25 cellular contexts compared by ENCODE assay signal in the genomic region with DNA sequence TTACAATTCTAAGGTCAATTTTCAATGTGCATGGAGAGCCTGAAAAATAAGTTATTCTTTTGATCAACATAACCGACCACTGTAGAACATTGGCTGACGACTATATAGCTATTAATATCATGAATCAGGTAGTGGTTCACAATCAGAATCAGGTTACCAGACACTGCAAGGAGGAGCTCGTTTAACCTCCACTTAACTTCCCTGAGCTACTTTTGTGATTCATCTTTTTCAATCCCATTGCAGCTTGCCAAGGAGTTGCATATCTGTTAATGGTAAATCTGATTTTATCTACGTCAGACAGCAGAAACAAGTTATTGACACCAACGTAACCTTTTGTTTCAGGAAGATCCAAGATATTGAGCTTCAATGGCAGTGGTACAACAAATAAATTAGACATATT.
"Had no signal": no experiment of that assay in that cellular context is flagged by ENCODE, and none has a peak within 500 bp of the region (broad histone marks: within the 10 kb centered on the region; RNA-seq: fewer than 3 reads in every experiment).

No MANE protein-coding gene starts in this region.

- H3K27me3 Mint-ChIP-seq: activated CD4-positive, alpha-beta T cell treated with anti-CD3 and anti-CD28 coated beads for 36 hours; activated CD8-positive, alpha-beta memory T cell treated with anti-CD3 and anti-CD28 coated beads, Interleukin-2, amount 10 ng/mL, durations not matched to agents 7 days and 5 days; activated naive CD8-positive, alpha-beta T cell treated with anti-CD3 and anti-CD28 coated beads for 36 hours; memory B cell had no signal

- H3K4me3 Mint-ChIP-seq: activated CD4-positive, alpha-beta T cell treated with anti-CD3 and anti-CD28 coated beads for 36 hours; activated CD8-positive, alpha-beta memory T cell treated with anti-CD3 and anti-CD28 coated beads, Interleukin-2, amount 10 ng/mL, durations not matched to agents 7 days and 5 days; activated CD8-positive, alpha-beta T cell treated with anti-CD3 and anti-CD28 coated beads, Interleukin-2, amount 10 ng/mL, durations not matched to agents 7 days and 5 days; activated naive CD8-positive, alpha-beta T cell treated with anti-CD3 and anti-CD28 coated beads for 36 hours; activated T-cell treated with anti-CD3 and anti-CD28 coated beads, Interleukin-2, amount 50 U/mL, for 72 hours; immature natural killer cell; memory B cell; natural killer cell had no signal

- H3K36me3 Mint-ChIP-seq: activated CD8-positive, alpha-beta memory T cell treated with anti-CD3 and anti-CD28 coated beads, Interleukin-2, amount 10 ng/mL, durations not matched to agents 7 days and 5 days; activated naive CD8-positive, alpha-beta T cell treated with anti-CD3 and anti-CD28 coated beads for 36 hours; immature natural killer cell; memory B cell; natural killer cell had no signal

- H3K9me3 Mint-ChIP-seq: activated naive CD8-positive, alpha-beta T cell treated with anti-CD3 and anti-CD28 coated beads for 36 hours; activated T-cell treated with anti-CD3 and anti-CD28 coated beads, Interleukin-2, amount 50 U/mL, for 72 hours had no signal

- DNase-seq: activated CD4-positive, alpha-beta T cell treated with anti-CD3 and anti-CD28 coated beads for 36 hours; activated CD4-positive, CD25-positive, alpha-beta regulatory T cell; activated CD8-positive, alpha-beta memory T cell treated with anti-CD3 and anti-CD28 coated beads, Interleukin-2, amount 10 ng/mL, durations not matched to agents 7 days and 5 days; activated CD8-positive, alpha-beta T cell treated with anti-CD3 and anti-CD28 coated beads, Interleukin-2, amount 10 ng/mL, durations not matched to agents 7 days and 5 days; activated effector memory CD4-positive, alpha-beta T cell treated with Interleukin-2 at 50 U/mL for 16 hours; activated naive CD4-positive, alpha-beta T cell treated with Interleukin-2 at 50 U/mL for 16 hours; activated naive CD8-positive, alpha-beta T cell treated with anti-CD3 and anti-CD28 coated beads for 36 hours; activated T-cell treated with anti-CD3 and anti-CD28 coated beads for 4 hours; activated T-cell treated with anti-CD3 and anti-CD28 coated beads, Interleukin-2, amount 50 U/mL, for 72 hours; adrenal gland; aorta; body of pancreas; colonic mucosa; dorsolateral prefrontal cortex; effector memory CD4-positive, alpha-beta T cell; head of caudate nucleus; immature natural killer cell; kidney; midbrain; natural killer cell; right cardiac atrium; stimulated activated naive CD4-positive, alpha-beta T cell treated with Interleukin-2 at 50 U/mL for 16 hours; transverse colon had no signal

- H3K4me1 Mint-ChIP-seq: activated CD4-positive, alpha-beta T cell treated with anti-CD3 and anti-CD28 coated beads for 36 hours; activated CD8-positive, alpha-beta memory T cell treated with anti-CD3 and anti-CD28 coated beads, Interleukin-2, amount 10 ng/mL, durations not matched to agents 7 days and 5 days; activated naive CD8-positive, alpha-beta T cell treated with anti-CD3 and anti-CD28 coated beads for 36 hours; immature natural killer cell; memory B cell; natural killer cell had no signal

- ATAC-seq: activated CD4-positive, alpha-beta T cell treated with anti-CD3 and anti-CD28 coated beads for 36 hours; activated CD8-positive, alpha-beta memory T cell treated with anti-CD3 and anti-CD28 coated beads, Interleukin-2, amount 10 ng/mL, durations not matched to agents 7 days and 5 days; activated CD8-positive, alpha-beta T cell treated with anti-CD3 and anti-CD28 coated beads, Interleukin-2, amount 10 ng/mL, durations not matched to agents 7 days and 5 days; activated T-cell treated with anti-CD3 and anti-CD28 coated beads, Interleukin-2, amount 50 U/mL, for 72 hours; body of pancreas; gastroesophageal sphincter; natural killer cell; right cardiac atrium had no signal

- H3K27ac Mint-ChIP-seq: activated CD4-positive, alpha-beta T cell treated with anti-CD3 and anti-CD28 coated beads for 36 hours; activated CD8-positive, alpha-beta memory T cell treated with anti-CD3 and anti-CD28 coated beads, Interleukin-2, amount 10 ng/mL, durations not matched to agents 7 days and 5 days; activated CD8-positive, alpha-beta T cell treated with anti-CD3 and anti-CD28 coated beads, Interleukin-2, amount 10 ng/mL, durations not matched to agents 7 days and 5 days; activated naive CD8-positive, alpha-beta T cell treated with anti-CD3 and anti-CD28 coated beads for 36 hours; activated T-cell treated with anti-CD3 and anti-CD28 coated beads, Interleukin-2, amount 50 U/mL, for 72 hours; immature natural killer cell; memory B cell; natural killer cell had no signal

- H3K4me3 ChIP-seq: adrenal gland, body of pancreas, colonic mucosa, dorsolateral prefrontal cortex, gastroesophageal sphincter, transverse colon had no signal
